Comparison of ENCODE assay signal across 16 cellular contexts in the genomic region with DNA sequence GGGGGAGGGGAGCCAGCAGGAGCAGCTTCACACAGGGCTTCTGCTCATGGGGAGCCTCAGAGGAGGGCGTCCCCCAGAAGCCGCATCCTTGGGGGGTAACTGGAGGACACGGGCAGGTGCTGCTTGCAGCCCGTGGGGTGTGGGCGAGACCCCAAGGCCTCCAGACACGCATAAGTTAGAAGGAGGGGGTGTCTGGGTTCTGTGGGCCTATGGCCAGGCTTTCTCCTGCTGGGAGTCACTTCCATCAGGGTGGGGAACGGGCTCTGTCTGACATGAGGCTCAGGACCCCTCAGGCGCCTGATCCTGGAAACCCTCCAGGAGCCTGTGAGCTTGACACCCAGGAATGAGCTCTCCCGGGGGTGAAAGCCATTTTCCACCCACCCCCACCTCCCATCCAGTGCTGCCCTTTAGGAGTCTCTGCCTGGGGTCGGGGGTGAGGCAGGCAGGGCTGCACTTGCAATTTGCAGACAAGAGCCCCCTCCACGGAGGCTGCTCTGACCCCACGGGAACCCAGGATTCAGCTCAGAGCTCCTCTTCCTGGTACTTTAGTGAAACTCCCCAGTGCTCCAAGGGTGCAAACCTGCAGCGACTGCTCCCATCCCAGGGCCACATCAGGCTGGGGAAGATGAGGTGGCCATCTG.
DNase-seq lines count a peak whose midpoint lies in the region; ATAC-seq and TF ChIP-seq lines count a peak whose summit lies in the region.
"Had no signal": no experiment of that assay in that cellular context is flagged by ENCODE, and none has a peak within 500 bp of the region (broad histone marks: within the 10 kb centered on the region; RNA-seq: fewer than 3 reads in every experiment).

No MANE protein-coding gene starts in this region.

- H2BK120ac ChIP-seq in mesendoderm (ENCODE audit: low read depth, low read length): no peak overlapping the region

- no peak overlapping the region for H2BK5ac ChIP-seq in mesendoderm (ENCODE audit: low read length)

- H3K27ac Mint-ChIP-seq in activated naive CD4-positive, alpha-beta T cell treated with anti-CD3 and anti-CD28 coated beads, Interleukin-2, amount 10 ng/mL, durations not matched to agents 7 days and 5 days: no peak overlapping the region

- intact Hi-C loops in sigmoid colon (cut with DNase I): no loop called here

- no peak for TF ChIP-seq EP300 in sigmoid colon (IDR thresholded peaks at IDR 0.05)

- no peaks in the 10 kb centered on the region for H3K9me3 Mint-ChIP-seq in activated naive CD4-positive, alpha-beta T cell treated with anti-CD3 and anti-CD28 coated beads, Interleukin-2, amount 10 ng/mL, durations not matched to agents 7 days and 5 days

- H3K27ac ChIP-seq in Peyer's patch (no peak overlapping the region), mesendoderm (ENCODE audit: low read depth, low read length) (no peak overlapping the region), sigmoid colon (no peak overlapping the region)
- H3K27ac ChIP-seq: BLaER1, HL-60 had no signal

- no peak overlapping the region for H3K4ac ChIP-seq in mesendoderm (ENCODE audit: low read depth, low read length)

- H3K79me1 ChIP-seq in mesendoderm (ENCODE audit: low read length): no peaks in the 10 kb centered on the region

- no peaks in the 10 kb centered on the region for H3K4me1 Mint-ChIP-seq in activated naive CD4-positive, alpha-beta T cell treated with anti-CD3 and anti-CD28 coated beads, Interleukin-2, amount 10 ng/mL, durations not matched to agents 7 days and 5 days
- H3K4me1 Mint-ChIP-seq: CD8-positive, alpha-beta memory T cell had no signal

- no peak overlapping the region for H3K9ac ChIP-seq in mesendoderm (ENCODE audit: low read length)
- H3K9ac ChIP-seq: BLaER1 had no signal

- no peak overlapping the region for H3K4me3 Mint-ChIP-seq in activated naive CD4-positive, alpha-beta T cell treated with anti-CD3 and anti-CD28 coated beads, Interleukin-2, amount 10 ng/mL, durations not matched to agents 7 days and 5 days
- H3K4me3 Mint-ChIP-seq: CD8-positive, alpha-beta memory T cell had no signal

- peak; percentile 16 for DNase-seq in activated naive CD4-positive, alpha-beta T cell treated with anti-CD3 and anti-CD28 coated beads, Interleukin-2, amount 10 ng/mL, durations not matched to agents 7 days and 5 days
- DNase-seq in activated naive CD4-positive, alpha-beta T cell (lab: John Stamatoyannopoulos, UW): no peak
- DNase-seq in Peyer's patch (peak; percentile 4 to 37 (median 32)), mesendoderm (no peak), sigmoid colon (peak; percentile 33)
- DNase-seq in activated CD8-positive, alpha-beta memory T cell treated with anti-CD3 and anti-CD28 coated beads, Interleukin-2, amount 50 U/mL, for 4 hours: no peak
- DNase-seq: DMS79, NCI-H1105 treated with DMSO at 0.1 percent for 48 hours, NCI-H187 treated with DMSO at 0.1 percent for 48 hours, NCI-H69 had no signal

- no peak overlapping the region for H2BK15ac ChIP-seq in mesendoderm (replicated peaks; ENCODE audit: low read depth)

- no peak overlapping the region for H3K4me3 ChIP-seq in Peyer's patch
- no peak overlapping the region for H3K4me3 ChIP-seq in mesendoderm (ENCODE audit: low read length)
- no peak overlapping the region for H3K4me3 ChIP-seq in sigmoid colon
- H3K4me3 ChIP-seq: BLaER1, HAP-1 had no signal

- H3K4me1 ChIP-seq in Peyer's patch (no peaks in the 10 kb centered on the region), mesendoderm (ENCODE audit: control insufficient read depth, low read depth, low read length) (peaks cover 9% of the 10 kb centered on the region), sigmoid colon (no peaks in the 10 kb centered on the region)
- H3K4me1 ChIP-seq: HAP-1 had no signal

- H2AK5ac ChIP-seq in mesendoderm (ENCODE audit: low read length): no peak overlapping the region

- H4K5ac ChIP-seq in mesendoderm (ENCODE audit: low read length): no peak overlapping the region

- H3K36me3 ChIP-seq in Peyer's patch (no peaks in the 10 kb centered on the region), mesendoderm (ENCODE audit: control insufficient read depth, insufficient read depth, low read length) (no peaks in the 10 kb centered on the region), sigmoid colon (no peaks in the 10 kb centered on the region)
- H3K36me3 ChIP-seq: BLaER1, HAP-1 had no signal

- TF ChIP-seq POLR2A in Peyer's patch (IDR thresholded peaks at IDR 0.05) (no peak), sigmoid colon (IDR thresholded peaks at IDR 0.05) (no peak)

- H3K9me3 ChIP-seq in Peyer's patch (no peaks in the 10 kb centered on the region), sigmoid colon (no peaks in the 10 kb centered on the region)
- H3K9me3 ChIP-seq: BLaER1, HAP-1 had no signal

- WGBS in mesendoderm (ENCODE audit: extremely low coverage, insufficient coverage, low lambda C conversion rate): no CpG with 5 or more reads among the region's 13 CpGs
- 71 to 72% methylated on average over 13 of the region's 13 CpGs for WGBS in sigmoid colon, 2 donors

- no peak overlapping the region for H3K23ac ChIP-seq in mesendoderm (ENCODE audit: low read length)

- ATAC-seq in GM18498 (IDR thresholded peaks at IDR 0.05; ENCODE audit: unreplicated experiment): no peak
- no peak for ATAC-seq in HG02642 (IDR thresholded peaks at IDR 0.05; ENCODE audit: poor library complexity, unreplicated experiment)

- no peaks in the 10 kb centered on the region for H3K27me3 Mint-ChIP-seq in activated naive CD4-positive, alpha-beta T cell treated with anti-CD3 and anti-CD28 coated beads, Interleukin-2, amount 10 ng/mL, durations not matched to agents 7 days and 5 days

- H4K8ac ChIP-seq in mesendoderm (ENCODE audit: low read depth, low read length): no peak overlapping the region

- no peaks in the 10 kb centered on the region for H3K79me2 ChIP-seq in mesendoderm (ENCODE audit: control insufficient read depth, insufficient read depth, low read length)

- H3K27me3 ChIP-seq in Peyer's patch (no peaks in the 10 kb centered on the region), mesendoderm (ENCODE audit: insufficient read depth, low read length, poor library complexity) (no peaks in the 10 kb centered on the region), sigmoid colon (peaks cover 0 to 13% (median 0%) of the 10 kb centered on the region in 3 donors)
- H3K27me3 ChIP-seq: BLaER1 had no signal

- TF ChIP-seq CTCF in Peyer's patch (IDR thresholded peaks at IDR 0.05): no peak
- no peak for TF ChIP-seq CTCF in sigmoid colon (IDR thresholded peaks at IDR 0.05)

- H3K56ac ChIP-seq in mesendoderm (ENCODE audit: low read length): peak overlapping the region; percentile 47

- H3K4me2 ChIP-seq in mesendoderm (ENCODE audit: low read length): no peak overlapping the region
- H3K4me2 ChIP-seq: BLaER1 had no signal

- no peaks in the 10 kb centered on the region for H3K36me3 Mint-ChIP-seq in activated naive CD4-positive, alpha-beta T cell treated with anti-CD3 and anti-CD28 coated beads, Interleukin-2, amount 10 ng/mL, durations not matched to agents 7 days and 5 days
- H3K36me3 Mint-ChIP-seq: CD8-positive, alpha-beta memory T cell had no signal

- H3K18ac ChIP-seq in mesendoderm (ENCODE audit: low read length): no peak overlapping the region

- CTCF ChIA-PET in activated naive CD4-positive, alpha-beta T cell treated with anti-CD3 and anti-CD28 coated beads, Interleukin-2, amount 10 ng/mL, durations not matched to agents 7 days and 5 days (lab: Charles Lee): no interaction called here

Comparison
In these comparisons a context has a peak if more than half of its experiments do, and no peak if none do; other contexts are left out.
1. DNase-seq: peak in activated naive CD4-positive, alpha-beta T cell treated with anti-CD3 and anti-CD28 coated beads, Interleukin-2, amount 10 ng/mL, durations not matched to agents 7 days and 5 days (single experiment), Peyer's patch (3 of 3) and sigmoid colon (single experiment); none in activated naive CD4-positive, alpha-beta T cell (0 of 4), mesendoderm (single experiment) and activated CD8-positive, alpha-beta memory T cell treated with anti-CD3 and anti-CD28 coated beads, Interleukin-2, amount 50 U/mL, for 4 hours (single experiment).